Comparison of ENCODE assay signal across 10 cellular contexts in genomic region chr3:144590854-144591253, GRCh38.
A peak's percentile ranks its signal among the peaks of the same experiment; 100 is the strongest.
DNase-seq lines count a peak whose midpoint lies in the region; ATAC-seq and TF ChIP-seq lines count a peak whose summit lies in the region.
"Had no signal": no experiment of that assay in that cellular context is flagged by ENCODE, and none has a peak within 500 bp of the region (broad histone marks: within the 10 kb centered on the region; RNA-seq: fewer than 3 reads in every experiment).

No MANE protein-coding gene starts in this region.

- no peak overlapping the region for H3K9ac ChIP-seq in iPS-18a (ENCODE audit: low read length)

- H3K27ac ChIP-seq in A673 (ENCODE audit: low read depth, low read length, poor library complexity, severe bottlenecking) (peak overlapping the region; percentile 3), iPS-18a (ENCODE audit: low read length) (peak overlapping the region; percentile 46)

- in situ Hi-C loops in astrocyte of the cerebellum (cut with HindIII; ENCODE audit: low sequenced_read_pairs), result no loop called here

- TF ChIP-seq CTCF in A673 (conservative IDR thresholded peaks at IDR 0.05; ENCODE audit: low read depth, low read length) (no peak), astrocyte of the cerebellum (IDR thresholded peaks at IDR 0.05; ENCODE audit: low read depth, low read length, missing control alignments) (no peak)

- CTCF ChIA-PET in A673 (lab: Charles Lee), result no interaction called here

- ATAC-seq in HG03039 (IDR thresholded peaks at IDR 0.05; ENCODE audit: unreplicated experiment), result no peak
- ATAC-seq in GM21526 (IDR thresholded peaks at IDR 0.05; ENCODE audit: low FRiP score, unreplicated experiment), result no peak
- no peak for ATAC-seq in GM21447 (IDR thresholded peaks at IDR 0.05; ENCODE audit: unreplicated experiment)
- ATAC-seq: left ventricle myocardium superior had no signal

- H3K4me1 ChIP-seq in A673 (ENCODE audit: insufficient read depth, low read length, poor library complexity, severe bottlenecking) (peaks cover 3% of the 10 kb centered on the region), iPS-18a (ENCODE audit: control insufficient read depth, low read depth, low read length) (peaks cover 18% of the 10 kb centered on the region)

- peak; percentile 76 for DNase-seq in A673 (ENCODE audit: low spot score)
- peak; percentile 76 for DNase-seq in HS-5 (ENCODE audit: low read depth)
- DNase-seq in astrocyte of the cerebellum (ENCODE audit: low read depth), result peak; percentile 64
- DNase-seq in activated CD4-positive, alpha-beta T cell treated with anti-CD3 and anti-CD28 coated beads, Interleukin-2, amount 50 U/mL, for 48 hours, result no peak
- DNase-seq: left ventricle myocardium superior, NCI-H446 had no signal

- POLR2A ChIA-PET in A673 (lab: Charles Lee; ENCODE audit: low non-redundant PET), result interaction anchor here (0.6 kb wide), 1 partner anchor 1574 kb away, joined by 3 read pairs; no protein-coding TSS in a partner anchor

- intact Hi-C loops in A673 (cut with micrococcal nuclease; ENCODE audit: unreplicated experiment), result loop anchor here (10.0 kb wide), 1 partner anchor 616 kb away; the partner anchor contains the start of gene DIPK2A

- H3K9me3 ChIP-seq in A673 (ENCODE audit: low read depth, low read length, poor library complexity, severe bottlenecking) (no peaks in the 10 kb centered on the region), iPS-18a (ENCODE audit: control insufficient read depth, low read depth, low read length) (no peaks in the 10 kb centered on the region)

- H3K4me3 ChIP-seq in A673 (ENCODE audit: low read depth, low read length, poor library complexity, severe bottlenecking) (no peak overlapping the region), astrocyte of the cerebellum (ENCODE audit: low read depth, low read length) (no peak overlapping the region), iPS-18a (ENCODE audit: low read length) (peak overlapping the region; percentile 1)

- no TSS peak for BruUV-seq in A673 (replicated peaks; lab: Mats Ljungman, UMichigan)

- H3K36me3 ChIP-seq in A673 (ENCODE audit: insufficient read depth, low read length, poor library complexity, severe bottlenecking) (no peaks in the 10 kb centered on the region), iPS-18a (ENCODE audit: control insufficient read depth, low read depth, low read length) (no peaks in the 10 kb centered on the region)

- H3K27me3 ChIP-seq in A673 (replicated peaks; ENCODE audit: insufficient read depth, low read depth, low read length, poor library complexity), result no peaks in the 10 kb centered on the region
- H3K27me3 ChIP-seq in iPS-18a (ENCODE audit: control insufficient read depth, insufficient read depth, low read length), result no peaks in the 10 kb centered on the region

Comparison
In these comparisons a context has a peak if more than half of its experiments do, and no peak if none do; other contexts are left out.
1. DNase-seq: peak in A673 (single experiment), HS-5 (single experiment) and astrocyte of the cerebellum (single experiment); none in activated CD4-positive, alpha-beta T cell treated with anti-CD3 and anti-CD28 coated beads, Interleukin-2, amount 50 U/mL, for 48 hours (0 of 2).